Comparison of ENCODE assay signal across 8 cellular contexts in genomic region chr19:17718988-17719711, GRCh38. TPM values are rescaled to one million over a fixed set of nuclear protein-coding genes. Genes with fewer than 3 reads are reported as not detected.
DNase-seq lines count a peak whose midpoint lies in the region; ATAC-seq and TF ChIP-seq lines count a peak whose summit lies in the region.

Gene MAP1S, plus strand, starts transcription at chr19:17719480. Its CDS starts 23 bp downstream, at chr19:17719503.

- ATAC-seq in CD4-positive, alpha-beta T cell (ENCODE audit: poor library complexity): peak; percentile 88
- ATAC-seq in GM19452 (IDR thresholded peaks at IDR 0.05; ENCODE audit: unreplicated experiment) (peak; percentile 68), heart right ventricle (peak in 7 of 8 donors; percentile 54 to 64 (median 61))
- ATAC-seq in activated naive CD8-positive, alpha-beta T cell treated with anti-CD3 and anti-CD28 coated beads, Interleukin-2, amount 50 U/mL, for 24 hours: peak; percentile 78

- no peak within 1 kb of the TSS for H3K27ac ChIP-seq in CD4-positive, alpha-beta T cell (ENCODE audit: low read depth, low read length)
- peak within 1 kb of the TSS; percentile 31 to 92 (median 72) for H3K27ac ChIP-seq in heart right ventricle

- peaks cover 14 to 60% (median 57%) of the 10 kb centered on the region in 9 donors for H3K4me1 ChIP-seq in heart right ventricle

- intact Hi-C loops in CD4-positive, alpha-beta T cell (cut with DNase I, micrococcal nuclease): loop anchor here (1.0 to 5.0 kb wide), 2 partner anchors 28 to 162 kb away; partner anchors contain the start of gene COLGALT1 (in 1 of the 2)
- intact Hi-C loops in heart right ventricle (cut with DNase I): loop anchor here in 1 of 10 donors (5.0 kb wide), 1 partner anchor 58 kb away; no protein-coding TSS in a partner anchor

- no peak for TF ChIP-seq CTCF in CD4-positive, alpha-beta T cell (IDR thresholded peaks at IDR 0.05)
- no peak for TF ChIP-seq CTCF in heart right ventricle (IDR thresholded peaks at IDR 0.05)
- TF ChIP-seq CTCF in progenitor cell of endocrine pancreas (IDR thresholded peaks at IDR 0.05; ENCODE audit: unreplicated experiment): no peak

- H3K9me3 Mint-ChIP-seq in CD4-positive, alpha-beta T cell: no peaks in the 10 kb centered on the region
- H3K9me3 Mint-ChIP-seq in activated naive CD8-positive, alpha-beta T cell treated with anti-CD3 and anti-CD28 coated beads, Interleukin-2, amount 50 U/mL, for 24 hours: no peaks in the 10 kb centered on the region
- no peaks in the 10 kb centered on the region for H3K9me3 Mint-ChIP-seq in progenitor cell of endocrine pancreas (ENCODE audit: low read depth)

- H3K27ac Mint-ChIP-seq in CD4-positive, alpha-beta T cell: peak within 1 kb of the TSS; percentile 90
- H3K27ac Mint-ChIP-seq in activated naive CD8-positive, alpha-beta T cell treated with anti-CD3 and anti-CD28 coated beads, Interleukin-2, amount 50 U/mL, for 24 hours: peak within 1 kb of the TSS; percentile 86
- peak within 1 kb of the TSS; percentile 84 for H3K27ac Mint-ChIP-seq in progenitor cell of endocrine pancreas

- in situ Hi-C loops in KBM-7 (cut with MboI; ENCODE audit: low pct_unique_long_range_greater_than_20kb, low sequenced_read_pairs): no loop called here

- H3K9me3 ChIP-seq in CD4-positive, alpha-beta T cell (ENCODE audit: control insufficient read depth, low read length): no peaks in the 10 kb centered on the region
- no peaks in the 10 kb centered on the region for H3K9me3 ChIP-seq in heart right ventricle

- no peaks in the 10 kb centered on the region for H3K27me3 Mint-ChIP-seq in CD4-positive, alpha-beta T cell
- H3K27me3 Mint-ChIP-seq in activated naive CD8-positive, alpha-beta T cell treated with anti-CD3 and anti-CD28 coated beads, Interleukin-2, amount 50 U/mL, for 24 hours: no peaks in the 10 kb centered on the region
- H3K27me3 Mint-ChIP-seq in progenitor cell of endocrine pancreas: no peaks in the 10 kb centered on the region

- peaks cover 0 to 21% (median under 1%) of the 10 kb centered on the region in 9 donors for H3K36me3 ChIP-seq in heart right ventricle

- peak; percentile 26 to 69 (median 50) for DNase-seq in CD4-positive, alpha-beta T cell
- DNase-seq in KBM-7: peak; percentile 67
- peak; percentile 56 for DNase-seq in SW480 (ENCODE audit: low spot score)
- DNase-seq in activated naive CD8-positive, alpha-beta T cell treated with anti-CD3 and anti-CD28 coated beads, Interleukin-2, amount 50 U/mL, for 24 hours: peak; percentile 80
- DNase-seq in heart right ventricle: peak; percentile 51 to 72
- peak; percentile 66 for DNase-seq in progenitor cell of endocrine pancreas (ENCODE audit: low spot score, unreplicated experiment)
- DNase-seq in ureter (ENCODE audit: low spot score): peak; percentile 57

- peaks cover 36% of the 10 kb centered on the region for H3K4me1 Mint-ChIP-seq in CD4-positive, alpha-beta T cell (ENCODE audit: low read depth)
- H3K4me1 Mint-ChIP-seq in activated naive CD8-positive, alpha-beta T cell treated with anti-CD3 and anti-CD28 coated beads, Interleukin-2, amount 50 U/mL, for 24 hours: peaks cover 38% of the 10 kb centered on the region
- H3K4me1 Mint-ChIP-seq in progenitor cell of endocrine pancreas (ENCODE audit: low read depth): peaks cover 16% of the 10 kb centered on the region

- no peaks in the 10 kb centered on the region for H3K27me3 ChIP-seq in CD4-positive, alpha-beta T cell (ENCODE audit: control insufficient read depth, insufficient read depth, low read length)
- H3K27me3 ChIP-seq in heart right ventricle: no peaks in the 10 kb centered on the region

- CTCF ChIA-PET in CD4-positive, alpha-beta T cell (lab: Charles Lee): interaction anchor here (1.5 to 2.1 kb wide), 2 partner anchors 136 to 213 kb away, joined by 5 to 9 read pairs; partner anchors contain the start of gene CCDC124

- WGBS in heart right ventricle, 2 donors: 1% methylated on average over 51 to 52 of the region's 52 CpGs

- POLR2A ChIA-PET in CD4-positive, alpha-beta T cell (lab: Charles Lee): interaction anchor here (1.1 to 3.2 kb wide), 11 partner anchors 22 to 300 kb away, joined by 3 to 19 read pairs (median 6); partner anchors contain the start of genes CCDC124, FCHO1, JAK3 and MVB12A

- H3K4me3 Mint-ChIP-seq in CD4-positive, alpha-beta T cell: peak within 1 kb of the TSS; percentile 95
- peak within 1 kb of the TSS; percentile 83 for H3K4me3 Mint-ChIP-seq in activated naive CD8-positive, alpha-beta T cell treated with anti-CD3 and anti-CD28 coated beads, Interleukin-2, amount 50 U/mL, for 24 hours
- peak within 1 kb of the TSS; percentile 80 for H3K4me3 Mint-ChIP-seq in progenitor cell of endocrine pancreas (ENCODE audit: low read depth)

- H3K4me3 ChIP-seq in heart right ventricle: peak within 1 kb of the TSS; percentile 83 to 98 (median 94)

- H3K36me3 Mint-ChIP-seq in CD4-positive, alpha-beta T cell (ENCODE audit: low read depth): peaks cover 35% of the 10 kb centered on the region
- H3K36me3 Mint-ChIP-seq in activated naive CD8-positive, alpha-beta T cell treated with anti-CD3 and anti-CD28 coated beads, Interleukin-2, amount 50 U/mL, for 24 hours (ENCODE audit: low read depth): no peaks in the 10 kb centered on the region
- H3K36me3 Mint-ChIP-seq in progenitor cell of endocrine pancreas (ENCODE audit: insufficient read depth): peaks cover 3% of the 10 kb centered on the region

RNA-seq across cellular contexts. Expression of gene MAP1S, which starts in this region (rescaled TPM):
- total RNA-seq in CD4-positive, alpha-beta T cell: 10 to 100 TPM; 18.1 to 21.4 TPM
- 10 to 100 TPM; 20.7 to 48.7 (median 27.1) TPM for total RNA-seq in heart right ventricle
- 10 to 100 TPM; 20.4 to 25.7 TPM for polyA plus RNA-seq in heart right ventricle
- total RNA-seq in progenitor cell of endocrine pancreas: 74.9 and 94.2 TPM in 2 replicates
- 61.6 TPM for total RNA-seq in ureter
